In the genomic region with DNA sequence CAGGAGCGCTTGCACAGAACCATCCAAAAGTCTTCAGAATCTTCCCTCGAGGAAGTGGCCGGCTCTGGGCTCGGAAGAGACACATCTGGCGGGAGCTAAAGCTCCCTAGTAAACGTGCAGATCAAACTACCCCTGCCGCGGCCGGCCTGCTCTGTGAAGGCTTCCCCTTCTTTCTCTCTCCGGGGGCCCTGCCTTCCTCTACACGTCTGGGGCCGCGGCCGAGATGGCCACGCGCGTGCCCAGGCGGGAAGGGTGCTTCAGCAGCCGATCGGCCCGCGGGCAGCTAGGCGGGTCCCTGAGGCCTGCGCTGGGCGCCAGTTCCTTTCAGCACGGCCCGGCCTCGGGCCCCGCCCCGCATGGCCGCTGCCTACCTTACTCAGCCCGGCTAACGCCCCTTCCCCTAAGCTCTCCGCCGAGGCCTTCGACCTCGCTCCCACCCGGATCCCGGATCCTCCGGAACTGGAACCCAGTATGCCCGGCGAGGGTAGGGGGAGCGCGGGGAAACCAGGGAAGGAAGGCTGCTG, we compare ENCODE assay signal across 8 cellular contexts. TPM values are rescaled to one million over a fixed set of nuclear protein-coding genes. Genes with fewer than 3 reads are reported as not detected.
DNase-seq lines count a peak whose midpoint lies in the region; TF ChIP-seq lines count a peak whose summit lies in the region.

No MANE protein-coding gene starts in this region.

- peak overlapping the region; percentile 95 to 97 for H3K27ac ChIP-seq in ascending aorta

- H3K4me3 ChIP-seq in HFF-Myc (replicated peaks; ENCODE audit: low read depth, low read length) (peak overlapping the region; percentile 93), ascending aorta (peak overlapping the region; percentile 84 to 96)

- TF ChIP-seq CTCF in HFF-Myc (IDR thresholded peaks at IDR 0.05; ENCODE audit: low read depth, low read length, missing control alignments) = no peak
- TF ChIP-seq CTCF in ascending aorta (IDR thresholded peaks at IDR 0.05) = peak in 2 of 3 experiments; percentile 3 to 15

- peaks cover 16 to 17% of the 10 kb centered on the region in 2 donors for H3K36me3 ChIP-seq in ascending aorta

- H3K9me3 ChIP-seq in ascending aorta = no peaks in the 10 kb centered on the region

- no peaks in the 10 kb centered on the region for H3K27me3 ChIP-seq in ascending aorta

- H3K4me1 ChIP-seq in ascending aorta = peaks cover 8 to 34% of the 10 kb centered on the region in 2 donors

- intact Hi-C loops in ascending aorta (cut with DNase I) = loop anchor here (1.0 to 2.0 kb wide), 5 partner anchors 40 to 170 kb away; partner anchors contain the start of genes NATD1 and USP22

- peak; percentile 61 for DNase-seq in NCI-H2227 (lab: John Stamatoyannopoulos, UW; ENCODE audit: unreplicated experiment)
- DNase-seq in NCI-H2227 treated with DMSO at 0.1 percent for 48 hours (lab: John Stamatoyannopoulos, UW) = no peak
- no peak for DNase-seq in HFF-Myc (ENCODE audit: extremely low read depth, low read depth)
- peak; percentile 80 for DNase-seq in NCI-H146 (lab: John Stamatoyannopoulos, UW)
- peak in 1 of 2 donors; percentile 68 for DNase-seq in ascending aorta (ENCODE audit: low spot score in 2 of 2)
- DNase-seq in iPS-NIHi11 (ENCODE audit: low spot score) = peak; percentile 67
- peak; percentile 5 for DNase-seq in stimulated activated CD4-positive, alpha-beta T cell treated with anti-CD3 and anti-CD28 coated beads, Interleukin-2, amount 100 ng/mL, for 4 hours (ENCODE audit: low read depth)
- no peak for DNase-seq in SIG-M5 (lab: John Stamatoyannopoulos, UW)

RNA-seq across cellular contexts. Expression of gene TMEM11, which starts 0.4 kb away (rescaled TPM):
- total RNA-seq in ascending aorta = 25.7 TPM

RNA-seq across cellular contexts. Expression of gene NATD1, which starts 39.7 kb away (rescaled TPM):
- total RNA-seq in ascending aorta = 13.4 TPM

Comparison
In these comparisons a context has a peak if more than half of its experiments do, and no peak if none do; other contexts are left out.
1. DNase-seq: peak in NCI-H2227 (single experiment), NCI-H146 (single experiment), iPS-NIHi11 (single experiment) and stimulated activated CD4-positive, alpha-beta T cell treated with anti-CD3 and anti-CD28 coated beads, Interleukin-2, amount 100 ng/mL, for 4 hours (single experiment); none in NCI-H2227 treated with DMSO at 0.1 percent for 48 hours (single experiment), HFF-Myc (single experiment) and SIG-M5 (single experiment).